Comparison of ENCODE assay signal across 8 cellular contexts in the genomic region with DNA sequence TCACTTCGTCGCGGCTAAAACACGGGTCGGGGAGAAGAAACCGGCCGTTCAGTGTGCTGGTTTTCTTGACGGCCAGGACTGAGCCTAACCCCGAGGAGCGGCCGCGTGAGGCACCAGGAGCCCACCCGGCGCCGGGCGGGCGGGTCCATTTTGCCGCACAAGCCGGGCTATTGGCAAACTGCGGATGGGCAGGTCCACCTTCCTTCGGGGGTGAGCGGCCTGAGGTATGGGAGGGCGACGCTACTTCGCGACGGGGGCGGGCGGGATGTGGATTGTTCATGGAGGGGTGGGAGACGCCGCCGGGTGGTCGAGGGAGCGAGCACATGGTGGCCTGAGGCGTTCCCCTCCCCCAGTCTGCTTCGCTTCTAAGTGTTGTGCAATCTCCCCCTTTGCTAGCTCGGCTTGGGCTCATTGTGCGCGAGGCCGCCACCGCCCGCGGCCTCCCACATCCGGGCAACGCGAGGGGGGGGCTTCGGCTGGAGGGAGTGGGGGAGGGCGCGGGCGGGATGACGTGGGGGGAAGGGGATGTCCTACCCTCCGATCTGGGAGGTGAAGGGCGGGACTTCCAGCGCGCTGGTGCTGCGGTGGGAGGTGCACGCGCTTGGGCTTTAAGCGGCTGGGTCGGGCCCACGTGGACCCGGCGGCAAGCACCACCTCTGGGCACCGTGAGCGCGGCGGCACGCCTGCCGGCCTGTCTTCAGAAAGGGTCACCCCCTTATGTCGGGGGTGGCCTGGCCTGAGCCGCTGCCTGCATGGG. TPM values are rescaled to one million over a fixed set of nuclear protein-coding genes. Genes with fewer than 3 reads are reported as not detected.
A peak's percentile ranks its signal among the peaks of the same experiment; 100 is the strongest.
DNase-seq lines count a peak whose midpoint lies in the region; ATAC-seq and TF ChIP-seq lines count a peak whose summit lies in the region.

No MANE protein-coding gene starts in this region.

- H3K36me3 ChIP-seq in BJ (ENCODE audit: control insufficient read depth, insufficient read depth, low read length) (peaks cover 52% of the 10 kb centered on the region), spleen (peaks cover 15 to 78% (median 64%) of the 10 kb centered on the region in 6 donors)

- no peaks in the 10 kb centered on the region for H3K27me3 ChIP-seq in BJ (ENCODE audit: control insufficient read depth, insufficient read depth, low read length)
- H3K27me3 ChIP-seq in spleen (replicated peaks in 1 of 7) = no peaks in the 10 kb centered on the region

- H3K4me3 ChIP-seq in BJ (ENCODE audit: low read depth, low read length) = peak overlapping the region; percentile 100
- H3K4me3 ChIP-seq in spleen = peak overlapping the region; percentile 91 to 100 (median 98)

- DNase-seq in BJ (ENCODE audit: low read depth) = peak; percentile 50
- peak; percentile 79 for DNase-seq in NCI-H2196 (lab: John Stamatoyannopoulos, UW; ENCODE audit: unreplicated experiment)
- peak; percentile 79 to 92 (median 86) for DNase-seq in activated CD4-positive, CD25-positive, alpha-beta regulatory T cell (lab: John Stamatoyannopoulos, UW)
- DNase-seq in caudate nucleus (lab: John Stamatoyannopoulos, UW) = peak in 58 of 61 donors; percentile 26 to 92 (median 82)
- peak; percentile 96 for DNase-seq in islet precursor cell
- DNase-seq in spleen = peak; percentile 97

- CTCF ChIA-PET in BJ (lab: Yijun Ruan, JAX) = interaction anchor here (0.7 to 4.5 kb wide), 5 partner anchors 10 to 143 kb away, joined by 3 to 29 read pairs (median 6); a partner anchor contains a TSS

- 0 to 1% (median 1%) methylated on average over 45 to 71 of the region's 71 CpGs for WGBS in spleen, 5 donors

- peak in 1 of 3 donors; percentile 49 for TF ChIP-seq POLR2A in spleen (IDR thresholded peaks at IDR 0.05)

- peak; percentile 23 for ATAC-seq in GM21576 (IDR thresholded peaks at IDR 0.05; ENCODE audit: unreplicated experiment)
- no peak for ATAC-seq in GM18861 (IDR thresholded peaks at IDR 0.05; ENCODE audit: unreplicated experiment)

- H3K9me3 ChIP-seq in spleen = no peaks in the 10 kb centered on the region

- peak overlapping the region; percentile 98 for H3K27ac ChIP-seq in caudate nucleus (ENCODE audit: low read depth, low read length)
- peak overlapping the region; percentile 98 to 100 (median 99) for H3K27ac ChIP-seq in spleen

- POLR2A ChIA-PET in BJ (lab: Charles Lee) = interaction anchor here (0.6 to 1.8 kb wide), 3 partner anchors 10 to 89 kb away, joined by 3 to 16 read pairs (median 5); a partner anchor contains a TSS

- TF ChIP-seq CTCF in BJ (IDR thresholded peaks at IDR 0.05; ENCODE audit: insufficient read depth, low read depth, low read length) (no peak), spleen (IDR thresholded peaks at IDR 0.05 in 8 of 11, conservative IDR thresholded peaks at IDR 0.05 in 3 of 11) (peak in 1 of 11 experiments; percentile 27)

- peaks cover 22 to 65% (median 60%) of the 10 kb centered on the region in 6 donors for H3K4me1 ChIP-seq in spleen

- intact Hi-C loops in spleen (cut with DNase I; ENCODE audit: low total_unique reads) = loop anchor here (10.0 kb wide), 1 partner anchor 229 kb away; no protein-coding TSS in a partner anchor

RNA-seq across cellular contexts. Expression of a gene that starts 5.9 kb away (rescaled TPM):
- polyA plus RNA-seq in BJ (2011; rRNA removed) (58.2 and 93.2 TPM in 2 replicates), spleen (100 to 1,000 TPM in 1 of 3 donors, 10 to 100 TPM in 2; 52.5 to 236 (median 86.1) TPM)
- polyA minus RNA-seq in BJ (2011; rRNA and poly(A)+ RNA removed) = 11.8 and 15.2 TPM in 2 replicates
- 100 to 1,000 TPM; 177 to 387 (median 271) TPM for total RNA-seq in spleen

RNA-seq across cellular contexts. Expression of a gene that starts 10.2 kb away (rescaled TPM):
- 142 and 174 TPM in 2 replicates for polyA plus RNA-seq in BJ (2011; rRNA removed)
- 32.9 and 94.4 TPM in 2 replicates for polyA minus RNA-seq in BJ (2011; rRNA and poly(A)+ RNA removed)
- 100 to 1,000 TPM in 1 of 7 donors, 10 to 100 TPM in 6; 35.5 to 163 (median 51.2) TPM for total RNA-seq in spleen
- 10 to 100 TPM; 42.7 to 73.0 (median 59.5) TPM for polyA plus RNA-seq in spleen

RNA-seq across cellular contexts. Expression of a gene that starts 11.8 kb away (rescaled TPM):
- polyA plus RNA-seq in BJ (2011; rRNA removed) = 69.8 and 72.2 TPM in 2 replicates
- 39.0 and 67.7 TPM in 2 replicates for polyA minus RNA-seq in BJ (2011; rRNA and poly(A)+ RNA removed)
- total RNA-seq in spleen = 10 to 100 TPM; 36.3 to 71.7 (median 42.9) TPM
- 10 to 100 TPM; 43.1 to 52.7 (median 45.6) TPM for polyA plus RNA-seq in spleen

RNA-seq across cellular contexts. Expression of a gene that starts 15.0 kb away (rescaled TPM):
- 2.0 and 2.4 TPM in 2 replicates for polyA plus RNA-seq in BJ (2011; rRNA removed)
- 0.66 and 0.87 TPM in 2 replicates for polyA minus RNA-seq in BJ (2011; rRNA and poly(A)+ RNA removed)
- total RNA-seq in spleen = 10 to 100 TPM; 14.5 to 54.0 (median 31.6) TPM
- polyA plus RNA-seq in spleen = 10 to 100 TPM; 19.9 to 23.4 (median 20.5) TPM

RNA-seq across cellular contexts. Expression of a gene that starts 16.4 kb away (rescaled TPM):
- polyA plus RNA-seq in BJ (2011; rRNA removed) = 0.34 and 0.49 TPM in 2 replicates
- polyA minus RNA-seq in BJ (2011; rRNA and poly(A)+ RNA removed) = 0.14 and 0.21 TPM in 2 replicates
- total RNA-seq in spleen = 1 to 10 TPM in 1 of 7 donors, under 1 TPM in 2, not detected in 4; 0.41 to 1.7 (median 0.64) TPM
- polyA plus RNA-seq in spleen = under 1 TPM; 0.20 to 0.44 (median 0.32) TPM
